In genomic region chr16:11361043-11361442, GRCh38 we compare ENCODE assay signal across 19 cellular contexts. TPM values are rescaled to one million over a fixed set of nuclear protein-coding genes. Genes with fewer than 3 reads are reported as not detected.
DNase-seq lines count a peak whose midpoint lies in the region; ATAC-seq, FAIRE-seq and TF ChIP-seq lines count a peak whose summit lies in the region.
"Had no signal": no experiment of that assay in that cellular context is flagged by ENCODE, and none has a peak within 500 bp of the region (broad histone marks: within the 10 kb centered on the region; RNA-seq: fewer than 3 reads in every experiment).

No MANE protein-coding gene starts in this region.

- no peak overlapping the region for H3K27ac Mint-ChIP-seq in stimulated activated naive CD8-positive, alpha-beta T cell treated with anti-CD3 and anti-CD28 coated beads, Interleukin-15, amount 100 ng/mL, for 72 hours
- H3K27ac Mint-ChIP-seq in T-helper 17 cell: no peak overlapping the region

- no peaks in the 10 kb centered on the region for H3K9me3 ChIP-seq in T-helper 17 cell (ENCODE audit: control insufficient read depth, low read length, poor library complexity, severe bottlenecking)
- no peaks in the 10 kb centered on the region for H3K9me3 ChIP-seq in thyroid gland
- H3K9me3 ChIP-seq: psoas muscle had no signal

- 76 to 87% methylated on average over 5 of the region's 5 CpGs for WGBS in thyroid gland, 2 donors

- intact Hi-C loops in thyroid gland (cut with DNase I): no loop called here

- no peak for DNase-seq in stimulated activated naive CD8-positive, alpha-beta T cell treated with anti-CD3 and anti-CD28 coated beads, Interleukin-15, amount 100 ng/mL, for 72 hours
- DNase-seq in stimulated activated naive CD8-positive, alpha-beta T cell treated with anti-CD3 and anti-CD28 coated beads, Interleukin-15, Interleukin-2, amounts not matched to agents 100 U/mL and 50 U/mL, for 24 hours: no peak
- DNase-seq in T-helper 17 cell (no peak), fibroblast of the conjunctiva (ENCODE audit: low read depth) (peak; percentile 32), GM10266 (ENCODE audit: extremely low spot score) (no peak), D721Med (ENCODE audit: insufficient read length, low spot score) (no peak), NCI-H748 treated with DMSO at 0.1 percent for 48 hours (lab: John Stamatoyannopoulos, UW) (no peak), thyroid gland (no peak)
- DNase-seq: effector memory CD4-positive, alpha-beta T cell; GF-D8; HCEC 1CT; head of caudate nucleus; NCI-H2029; NK-92 treated with Interleukin-12 subunit alpha and Interleukin-12 subunit beta, amount 100 ng/mL, for 24 hours; psoas muscle; SIG-M5; WERI-Rb-1 had no signal

- H3K4me1 Mint-ChIP-seq in stimulated activated naive CD8-positive, alpha-beta T cell treated with anti-CD3 and anti-CD28 coated beads, Interleukin-15, amount 100 ng/mL, for 72 hours: peaks cover 90% of the 10 kb centered on the region
- H3K4me1 Mint-ChIP-seq in T-helper 17 cell: peaks cover 29% of the 10 kb centered on the region

- FAIRE-seq in D721Med (lab: Jason Lieb, UNC): no peak
- FAIRE-seq: bronchial epithelial cell had no signal

- TF ChIP-seq POLR2A in thyroid gland (IDR thresholded peaks at IDR 0.05): no peak

- peak overlapping the region; percentile 54 to 83 for H3K4me3 Mint-ChIP-seq in stimulated activated naive CD8-positive, alpha-beta T cell treated with anti-CD3 and anti-CD28 coated beads, Interleukin-15, amount 100 ng/mL, for 72 hours
- H3K4me3 Mint-ChIP-seq in T-helper 17 cell: peak overlapping the region; percentile 84

- H3K36me3 ChIP-seq in thyroid gland: no peaks in the 10 kb centered on the region
- H3K36me3 ChIP-seq: WERI-Rb-1 had no signal

- H3K36me3 Mint-ChIP-seq in T-helper 17 cell (ENCODE audit: low read depth): no peaks in the 10 kb centered on the region

- no peaks in the 10 kb centered on the region for H3K9me3 Mint-ChIP-seq in stimulated activated naive CD8-positive, alpha-beta T cell treated with anti-CD3 and anti-CD28 coated beads, Interleukin-15, amount 100 ng/mL, for 72 hours

- no peak overlapping the region for H3K27ac ChIP-seq in thyroid gland
- H3K27ac ChIP-seq: C4-2B, psoas muscle, WERI-Rb-1 had no signal

- H3K27me3 ChIP-seq in thyroid gland: no peaks in the 10 kb centered on the region

- peaks cover 0 to 33% of the 10 kb centered on the region in 2 donors for H3K4me1 ChIP-seq in thyroid gland

- ATAC-seq in stimulated activated naive CD8-positive, alpha-beta T cell treated with anti-CD3 and anti-CD28 coated beads, Interleukin-15, amount 100 ng/mL, for 72 hours: no peak
- ATAC-seq in stimulated activated naive CD8-positive, alpha-beta T cell treated with anti-CD3 and anti-CD28 coated beads, Interleukin-15, Interleukin-2, amounts not matched to agents 100 U/mL and 50 U/mL, for 24 hours: no peak
- no peak for ATAC-seq in T-helper 17 cell
- ATAC-seq: psoas muscle had no signal

- TF ChIP-seq CTCF in GM10266 (IDR thresholded peaks at IDR 0.05; ENCODE audit: control insufficient read depth, insufficient read depth, low read depth, missing control alignments) (no peak), D721Med (IDR thresholded peaks at IDR 0.05; ENCODE audit: insufficient read depth, missing control alignments) (no peak), thyroid gland (IDR thresholded peaks at IDR 0.05) (no peak)

- no peak overlapping the region for H3K4me3 ChIP-seq in thyroid gland (replicated peaks in 1 of 3)
- H3K4me3 ChIP-seq: psoas muscle had no signal

- peaks cover 42% of the 10 kb centered on the region for H3K27me3 Mint-ChIP-seq in stimulated activated naive CD8-positive, alpha-beta T cell treated with anti-CD3 and anti-CD28 coated beads, Interleukin-15, amount 100 ng/mL, for 72 hours
- peaks cover 15% of the 10 kb centered on the region for H3K27me3 Mint-ChIP-seq in T-helper 17 cell

RNA-seq across cellular contexts. Expression of gene RMI2, which starts 15.8 kb away (rescaled TPM):
- total RNA-seq in T-helper 17 cell: 1 to 10 TPM; 1.4 to 2.1 TPM
- 1 to 10 TPM in 3 of 4 donors, not detected in 1; 2.5 to 2.8 (median 2.6) TPM for total RNA-seq in thyroid gland
